ENCODE assay signal across 1 cellular context in genomic region chr10:49742683-49743463, GRCh38.
TF ChIP-seq lines count a peak whose summit lies in the region.

No MANE protein-coding gene starts in this region.

TF ChIP-seq in SK-N-SH, 30 proteins besides CTCF, POLR2A, EP300 and RAD21 (continued from another document):
- TF ChIP-seq PBX3 (IDR thresholded peaks at IDR 0.05): no peak
- TF ChIP-seq RXRA (IDR thresholded peaks at IDR 0.05; ENCODE audit: borderline replicate concordance, low read depth): no peak
- no peak for TF ChIP-seq MAX (IDR thresholded peaks at IDR 0.05; ENCODE audit: low read depth)
- no peak for TF ChIP-seq ZBTB33 (IDR thresholded peaks at IDR 0.05; ENCODE audit: borderline replicate concordance, low read depth)
- TF ChIP-seq TEAD4 (IDR thresholded peaks at IDR 0.05; ENCODE audit: borderline replicate concordance, insufficient read depth): no peak
- TF ChIP-seq RFX5 (IDR thresholded peaks at IDR 0.05; ENCODE audit: low read length): no peak
- TF ChIP-seq USF1 (IDR thresholded peaks at IDR 0.05; ENCODE audit: borderline replicate concordance, low read depth): no peak
- no peak for TF ChIP-seq POLR2AphosphoS5 (IDR thresholded peaks at IDR 0.05; ENCODE audit: low read depth, low read length)
